Comparison of ENCODE assay signal across 9 cellular contexts in genomic region chr4:4386736-4387392, GRCh38. TPM values are rescaled to one million over a fixed set of nuclear protein-coding genes. Genes with fewer than 3 reads are reported as not detected.
A peak's percentile ranks its signal among the peaks of the same experiment; 100 is the strongest.
DNase-seq lines count a peak whose midpoint lies in the region; ATAC-seq and TF ChIP-seq lines count a peak whose summit lies in the region.
"Had no signal": no experiment of that assay in that cellular context is flagged by ENCODE, and none has a peak within 500 bp of the region (broad histone marks: within the 10 kb centered on the region; RNA-seq: fewer than 3 reads in every experiment).

Gene NSG1 (plus strand): TSS chr4:4387102. CDS start chr4:4387630, 528 bp downstream.

- H3K27me3 ChIP-seq in effector memory CD4-positive, alpha-beta T cell (replicated peaks; ENCODE audit: control insufficient read depth, insufficient read depth, low read length, poor library complexity, severe bottlenecking) = no peaks in the 10 kb centered on the region
- H3K27me3 ChIP-seq in mucosa of rectum (ENCODE audit: control insufficient read depth in 2 of 2, insufficient read depth in 2 of 2, low read length in 2 of 2) = peaks cover 9 to 39% of the 10 kb centered on the region in 2 donors
- H3K27me3 ChIP-seq: body of pancreas had no signal

- no peak for TF ChIP-seq CTCF in type B pancreatic cell (conservative IDR thresholded peaks at IDR 0.05)

- no peaks in the 10 kb centered on the region for H3K9me3 Mint-ChIP-seq in activated CD4-positive, alpha-beta T cell treated with anti-CD3 and anti-CD28 coated beads for 36 hours (ENCODE audit: low read depth)
- H3K9me3 Mint-ChIP-seq in activated CD4-positive, alpha-beta T cell treated with anti-CD3 and anti-CD28 coated beads, Interleukin-2, amount 10 ng/mL, durations not matched to agents 24 days and 14 days = no peaks in the 10 kb centered on the region
- H3K9me3 Mint-ChIP-seq in type B pancreatic cell = no peaks in the 10 kb centered on the region

- no peak within 1 kb of the TSS for H3K9ac ChIP-seq in mucosa of rectum (ENCODE audit: low read depth in 1 of 2, low read length in 2 of 2)

- H3K27me3 Mint-ChIP-seq in activated CD4-positive, alpha-beta T cell treated with anti-CD3 and anti-CD28 coated beads for 36 hours = peaks cover 22% of the 10 kb centered on the region
- H3K27me3 Mint-ChIP-seq in activated CD4-positive, alpha-beta T cell treated with anti-CD3 and anti-CD28 coated beads, Interleukin-2, amount 10 ng/mL, durations not matched to agents 24 days and 14 days = peaks cover 48% of the 10 kb centered on the region
- H3K27me3 Mint-ChIP-seq in type B pancreatic cell = peaks cover 53% of the 10 kb centered on the region

- H3K36me3 Mint-ChIP-seq in activated CD4-positive, alpha-beta T cell treated with anti-CD3 and anti-CD28 coated beads for 36 hours (ENCODE audit: low read depth) = no peaks in the 10 kb centered on the region
- H3K36me3 Mint-ChIP-seq in activated CD4-positive, alpha-beta T cell treated with anti-CD3 and anti-CD28 coated beads, Interleukin-2, amount 10 ng/mL, durations not matched to agents 24 days and 14 days (ENCODE audit: low read depth) = no peaks in the 10 kb centered on the region
- peaks cover 8% of the 10 kb centered on the region for H3K36me3 Mint-ChIP-seq in type B pancreatic cell

- CTCF ChIA-PET in activated CD4-positive, alpha-beta T cell treated with anti-CD3 and anti-CD28 coated beads for 36 hours (lab: Charles Lee) = no interaction called here

- POLR2A ChIA-PET in activated CD4-positive, alpha-beta T cell treated with anti-CD3 and anti-CD28 coated beads for 36 hours (lab: Charles Lee) = no interaction called here

- peaks cover 18% of the 10 kb centered on the region for H3K4me1 ChIP-seq in effector memory CD4-positive, alpha-beta T cell (ENCODE audit: control insufficient read depth, insufficient read depth, low read length, poor library complexity, severe bottlenecking)
- no peaks in the 10 kb centered on the region for H3K4me1 ChIP-seq in mucosa of rectum (ENCODE audit: control insufficient read depth in 2 of 2, insufficient read depth in 2 of 2, low read length in 2 of 2)

- no peaks in the 10 kb centered on the region for H3K9me3 ChIP-seq in effector memory CD4-positive, alpha-beta T cell (ENCODE audit: control insufficient read depth, low read length)
- no peaks in the 10 kb centered on the region for H3K9me3 ChIP-seq in mucosa of rectum (ENCODE audit: control insufficient read depth in 2 of 2, low read length in 2 of 2)
- H3K9me3 ChIP-seq: body of pancreas had no signal

- ATAC-seq in activated CD4-positive, alpha-beta T cell treated with anti-CD3 and anti-CD28 coated beads for 36 hours = peak; percentile 63
- ATAC-seq: body of pancreas had no signal

- peak within 1 kb of the TSS; percentile 11 for H3K27ac ChIP-seq in effector memory CD4-positive, alpha-beta T cell (ENCODE audit: insufficient read depth, low read length, poor library complexity, severe bottlenecking)
- no peak within 1 kb of the TSS for H3K27ac ChIP-seq in mucosa of rectum (ENCODE audit: low read depth in 2 of 2, low read length in 2 of 2)
- H3K27ac ChIP-seq: body of pancreas had no signal

- no peak within 1 kb of the TSS for H3K27ac Mint-ChIP-seq in activated CD4-positive, alpha-beta T cell treated with anti-CD3 and anti-CD28 coated beads for 36 hours
- H3K27ac Mint-ChIP-seq in activated CD4-positive, alpha-beta T cell treated with anti-CD3 and anti-CD28 coated beads, Interleukin-2, amount 10 ng/mL, durations not matched to agents 24 days and 14 days = no peak within 1 kb of the TSS
- peak within 1 kb of the TSS; percentile 85 for H3K27ac Mint-ChIP-seq in type B pancreatic cell

- peak within 1 kb of the TSS; percentile 88 for H3K4me3 ChIP-seq in effector memory CD4-positive, alpha-beta T cell (ENCODE audit: insufficient read depth, low read depth, low read length, poor library complexity, severe bottlenecking)
- H3K4me3 ChIP-seq in mucosa of rectum (ENCODE audit: low read length in 2 of 2) = peak within 1 kb of the TSS; percentile 3 to 7
- H3K4me3 ChIP-seq: body of pancreas had no signal

- H3K4me3 Mint-ChIP-seq in activated CD4-positive, alpha-beta T cell treated with anti-CD3 and anti-CD28 coated beads for 36 hours = peak within 1 kb of the TSS; percentile 73
- peak within 1 kb of the TSS; percentile 79 for H3K4me3 Mint-ChIP-seq in activated CD4-positive, alpha-beta T cell treated with anti-CD3 and anti-CD28 coated beads, Interleukin-2, amount 10 ng/mL, durations not matched to agents 24 days and 14 days
- H3K4me3 Mint-ChIP-seq in type B pancreatic cell = peak within 1 kb of the TSS; percentile 88

- peak; percentile 67 for DNase-seq in activated CD4-positive, alpha-beta T cell treated with anti-CD3 and anti-CD28 coated beads for 36 hours
- no peak for DNase-seq in activated CD4-positive, alpha-beta T cell treated with anti-CD3 and anti-CD28 coated beads for 1 hour
- peak; percentile 80 for DNase-seq in activated CD4-positive, alpha-beta T cell treated with anti-CD3 and anti-CD28 coated beads, Interleukin-2, amount 10 ng/mL, durations not matched to agents 24 days and 14 days
- peak in 2 of 3 donors; percentile 8 to 31 for DNase-seq in effector memory CD4-positive, alpha-beta T cell
- peak; percentile 80 for DNase-seq in type B pancreatic cell (ENCODE audit: extremely low spot score, unreplicated experiment)
- no peak for DNase-seq in NCI-H187 (lab: John Stamatoyannopoulos, UW)
- DNase-seq in GDM1 (lab: John Stamatoyannopoulos, UW) = no peak

- H3K4me1 Mint-ChIP-seq in activated CD4-positive, alpha-beta T cell treated with anti-CD3 and anti-CD28 coated beads for 36 hours = peaks cover 8% of the 10 kb centered on the region
- H3K4me1 Mint-ChIP-seq in activated CD4-positive, alpha-beta T cell treated with anti-CD3 and anti-CD28 coated beads, Interleukin-2, amount 10 ng/mL, durations not matched to agents 24 days and 14 days = peaks cover 3% of the 10 kb centered on the region
- peaks cover 9% of the 10 kb centered on the region for H3K4me1 Mint-ChIP-seq in type B pancreatic cell (ENCODE audit: unreplicated experiment)

- intact Hi-C loops in activated CD4-positive, alpha-beta T cell treated with anti-CD3 and anti-CD28 coated beads for 36 hours (cut with DNase I, micrococcal nuclease) = loop anchor here in 1 of 2 experiments (1.0 to 10.0 kb wide), 2 partner anchors 188 to 478 kb away; no protein-coding TSS in a partner anchor
- intact Hi-C loops in activated CD4-positive, alpha-beta T cell treated with anti-CD3 and anti-CD28 coated beads, Interleukin-2, amount 10 ng/mL, durations not matched to agents 24 days and 14 days (cut with micrococcal nuclease) = no loop called here

- no peaks in the 10 kb centered on the region for H3K36me3 ChIP-seq in effector memory CD4-positive, alpha-beta T cell (ENCODE audit: control insufficient read depth, insufficient read depth, low read length)
- no peaks in the 10 kb centered on the region for H3K36me3 ChIP-seq in mucosa of rectum (ENCODE audit: control insufficient read depth in 2 of 2, insufficient read depth in 2 of 2, low read length in 2 of 2)

RNA-seq across cellular contexts. Expression of gene NSG1, which starts in this region (rescaled TPM):
- total RNA-seq in activated CD4-positive, alpha-beta T cell treated with anti-CD3 and anti-CD28 coated beads for 36 hours = 1 to 10 TPM; 4.1 to 5.3 TPM
- 0.09 and 0.44 TPM in 2 replicates for total RNA-seq in activated CD4-positive, alpha-beta T cell treated with anti-CD3 and anti-CD28 coated beads, Interleukin-2, amount 10 ng/mL, durations not matched to agents 24 days and 14 days
- 71.9 and 216 TPM in 2 replicates for total RNA-seq in type B pancreatic cell (ENCODE audit: low replicate concordance)

Comparison
In these comparisons a context has a peak if more than half of its experiments do, and no peak if none do; other contexts are left out.
1. RNA of gene NSG1 (total RNA-seq): 71.9 to 216 TPM in type B pancreatic cell; 4.1 to 5.3 TPM in activated CD4-positive, alpha-beta T cell treated with anti-CD3 and anti-CD28 coated beads for 36 hours and 0.09 to 0.44 TPM in activated CD4-positive, alpha-beta T cell treated with anti-CD3 and anti-CD28 coated beads, Interleukin-2, amount 10 ng/mL, durations not matched to agents 24 days and 14 days; every median in the first group is over 10 times any median in the second.
2. DNase-seq: peak in activated CD4-positive, alpha-beta T cell treated with anti-CD3 and anti-CD28 coated beads for 36 hours (single experiment), effector memory CD4-positive, alpha-beta T cell (2 of 3) and type B pancreatic cell (single experiment); none in activated CD4-positive, alpha-beta T cell treated with anti-CD3 and anti-CD28 coated beads for 1 hour (single experiment), NCI-H187 (0 of 2) and GDM1 (single experiment).
3. Peak in DNase-seq in activated CD4-positive, alpha-beta T cell treated with anti-CD3 and anti-CD28 coated beads, Interleukin-2, amount 10 ng/mL, durations not matched to agents 24 days and 14 days; RNA of the gene not detected or under 1 TPM.
4. Peak in every context shown above with its lines, with median percentiles within 50 percentile points of each other: H3K4me3 Mint-ChIP-seq.